1 cellular context compared by ENCODE assay signal in the genomic region with DNA sequence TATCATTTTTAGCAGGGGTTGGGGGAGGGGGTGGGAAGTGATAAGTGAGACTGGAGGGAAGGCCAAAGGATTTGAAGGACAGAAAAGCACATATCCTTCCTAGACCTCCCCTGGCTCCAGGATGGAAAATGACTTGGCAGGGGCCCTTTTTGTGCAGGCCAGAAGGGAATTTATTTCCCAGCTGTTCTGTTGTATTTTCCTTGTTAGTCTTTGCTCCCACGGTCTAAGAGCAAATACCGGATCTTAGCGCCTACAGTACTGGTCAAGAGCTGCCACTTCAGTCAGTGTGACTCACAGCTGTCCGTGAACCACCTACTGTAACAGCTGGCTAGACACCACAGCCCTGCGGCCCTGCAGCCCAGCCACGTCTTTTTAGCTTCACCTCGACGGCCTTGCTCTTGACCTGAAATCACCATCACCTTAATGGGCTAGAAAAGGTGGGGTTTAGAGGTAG.
TF ChIP-seq lines count a peak whose summit lies in the region.

No MANE protein-coding gene starts in this region.

TF ChIP-seq in HepG2, 621 proteins besides CTCF, POLR2A, EP300 and RAD21 (continued from another document and continues in another):
- TF ChIP-seq, protein P1, sequence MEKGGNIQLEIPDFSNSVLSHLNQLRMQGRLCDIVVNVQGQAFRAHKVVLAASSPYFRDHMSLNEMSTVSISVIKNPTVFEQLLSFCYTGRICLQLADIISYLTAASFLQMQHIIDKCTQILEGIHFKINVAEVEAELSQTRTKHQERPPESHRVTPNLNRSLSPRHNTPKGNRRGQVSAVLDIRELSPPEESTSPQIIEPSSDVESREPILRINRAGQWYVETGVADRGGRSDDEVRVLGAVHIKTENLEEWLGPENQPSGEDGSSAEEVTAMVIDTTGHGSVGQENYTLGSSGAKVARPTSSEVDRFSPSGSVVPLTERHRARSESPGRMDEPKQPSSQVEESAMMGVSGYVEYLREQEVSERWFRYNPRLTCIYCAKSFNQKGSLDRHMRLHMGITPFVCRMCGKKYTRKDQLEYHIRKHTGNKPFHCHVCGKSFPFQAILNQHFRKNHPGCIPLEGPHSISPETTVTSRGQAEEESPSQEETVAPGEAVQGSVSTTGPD (CRISPR knock-in tag; IDR thresholded peaks at IDR 0.05): no peak
- TF ChIP-seq ADNP (CRISPR knock-in tag; IDR thresholded peaks at IDR 0.05) (no peak), ZNF788 (CRISPR knock-in tag; IDR thresholded peaks at IDR 0.05; ENCODE audit: borderline replicate concordance) (peak; percentile 46; the same call in 1 of the 2 replicates), ZFP37 (CRISPR knock-in tag; IDR thresholded peaks at IDR 0.05; ENCODE audit: borderline replicate concordance) (peak; percentile 66; the same call in 1 of the 2 replicates), ZSCAN20 (CRISPR knock-in tag; IDR thresholded peaks at IDR 0.05; ENCODE audit: borderline replicate concordance) (no peak), NR2F1 (CRISPR knock-in tag; IDR thresholded peaks at IDR 0.05) (no peak), CREB1 (IDR thresholded peaks at IDR 0.05) (no peak), CREB1 (CRISPR knock-in tag; IDR thresholded peaks at IDR 0.05) (peak; percentile 57), PCBP1 (IDR thresholded peaks at IDR 0.05; ENCODE audit: borderline replicate concordance, low read depth, low read length) (no peak), NFE2L1 (CRISPR knock-in tag; IDR thresholded peaks at IDR 0.05; ENCODE audit: borderline replicate concordance) (no peak), TCF12 (IDR thresholded peaks at IDR 0.05) (no peak), TCF12 (CRISPR knock-in tag; IDR thresholded peaks at IDR 0.05) (0 out of 2 replicates have a peak, but pooled peaks have one; percentile 34), ZNF547 (CRISPR knock-in tag; IDR thresholded peaks at IDR 0.05) (no peak), ZNF615 (CRISPR knock-in tag; IDR thresholded peaks at IDR 0.05; ENCODE audit: borderline replicate concordance) (no peak), IRF2 (CRISPR knock-in tag; IDR thresholded peaks at IDR 0.05) (peak; percentile 71), SAP130 (CRISPR knock-in tag; IDR thresholded peaks at IDR 0.05; ENCODE audit: low read depth) (peak; percentile 89), HOXD1 (CRISPR knock-in tag; IDR thresholded peaks at IDR 0.05) (no peak), ZBTB7B (CRISPR knock-in tag; IDR thresholded peaks at IDR 0.05) (no peak), ASH2L (IDR thresholded peaks at IDR 0.05; ENCODE audit: insufficient read length, low read depth, low read length) (no peak), TCF7 (IDR thresholded peaks at IDR 0.05; ENCODE audit: low read depth) (no peak), SAFB2 (CRISPR knock-in tag; IDR thresholded peaks at IDR 0.05; ENCODE audit: borderline replicate concordance, low read depth) (no peak), TBX3 (IDR thresholded peaks at IDR 0.05; ENCODE audit: borderline replicate concordance) (peak; percentile 70; the same call in 1 of the 2 replicates), NRL (CRISPR knock-in tag; IDR thresholded peaks at IDR 0.05; ENCODE audit: borderline replicate concordance) (no peak), ZBTB38 (CRISPR knock-in tag; IDR thresholded peaks at IDR 0.05) (peak; percentile 86), IKZF4 (CRISPR knock-in tag; IDR thresholded peaks at IDR 0.05; ENCODE audit: borderline replicate concordance, low read depth, not compliant biosample characterization) (no peak), ZNF605 (CRISPR knock-in tag; IDR thresholded peaks at IDR 0.05) (peak; percentile 63; the same call in 1 of the 2 replicates), KLF12 (CRISPR knock-in tag; IDR thresholded peaks at IDR 0.05; ENCODE audit: borderline replicate concordance) (peak; percentile 30; the same call in 1 of the 2 replicates), ELF1 (CRISPR knock-in tag; IDR thresholded peaks at IDR 0.05) (no peak), ZNF883 (CRISPR knock-in tag; IDR thresholded peaks at IDR 0.05; ENCODE audit: not compliant biosample characterization) (no peak), CBX5 (CRISPR knock-in tag; IDR thresholded peaks at IDR 0.05; ENCODE audit: borderline replicate concordance) (peak; percentile 64; the same call in 1 of the 2 replicates), HMG20B (CRISPR knock-in tag; conservative IDR thresholded peaks at IDR 0.05) (no peak), TP53 (CRISPR knock-in tag; conservative IDR thresholded peaks at IDR 0.05) (no peak), NONO (IDR thresholded peaks at IDR 0.05) (no peak), NONO (CRISPR knock-in tag; conservative IDR thresholded peaks at IDR 0.05) (no peak), MYC (CRISPR knock-in tag; IDR thresholded peaks at IDR 0.05; ENCODE audit: borderline replicate concordance) (no peak; the same call in 1 of the 2 replicates)
- TF ChIP-seq, protein P2, sequence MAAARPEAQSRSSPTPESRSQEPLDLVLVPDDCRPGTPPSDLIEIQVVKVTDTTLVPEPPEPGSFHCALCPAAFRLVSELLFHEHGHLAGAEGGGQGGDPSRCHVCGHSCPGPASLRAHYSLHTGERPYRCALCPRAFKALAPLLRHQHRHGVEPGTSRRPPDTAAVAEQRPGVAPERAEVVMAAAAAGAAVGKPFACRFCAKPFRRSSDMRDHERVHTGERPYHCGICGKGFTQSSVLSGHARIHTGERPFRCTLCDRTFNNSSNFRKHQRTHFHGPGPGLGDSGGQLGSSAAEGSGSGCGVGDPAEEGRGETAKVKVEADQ (CRISPR knock-in tag; IDR thresholded peaks at IDR 0.05; ENCODE audit: borderline replicate concordance): 0 out of 2 replicates have a peak, but pooled peaks have one; percentile 59
- TF ChIP-seq, protein P3, sequence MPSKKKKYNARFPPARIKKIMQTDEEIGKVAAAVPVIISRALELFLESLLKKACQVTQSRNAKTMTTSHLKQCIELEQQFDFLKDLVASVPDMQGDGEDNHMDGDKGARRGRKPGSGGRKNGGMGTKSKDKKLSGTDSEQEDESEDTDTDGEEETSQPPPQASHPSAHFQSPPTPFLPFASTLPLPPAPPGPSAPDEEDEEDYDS (CRISPR knock-in tag; IDR thresholded peaks at IDR 0.05): peak; percentile 60
- TF ChIP-seq, protein P4, sequence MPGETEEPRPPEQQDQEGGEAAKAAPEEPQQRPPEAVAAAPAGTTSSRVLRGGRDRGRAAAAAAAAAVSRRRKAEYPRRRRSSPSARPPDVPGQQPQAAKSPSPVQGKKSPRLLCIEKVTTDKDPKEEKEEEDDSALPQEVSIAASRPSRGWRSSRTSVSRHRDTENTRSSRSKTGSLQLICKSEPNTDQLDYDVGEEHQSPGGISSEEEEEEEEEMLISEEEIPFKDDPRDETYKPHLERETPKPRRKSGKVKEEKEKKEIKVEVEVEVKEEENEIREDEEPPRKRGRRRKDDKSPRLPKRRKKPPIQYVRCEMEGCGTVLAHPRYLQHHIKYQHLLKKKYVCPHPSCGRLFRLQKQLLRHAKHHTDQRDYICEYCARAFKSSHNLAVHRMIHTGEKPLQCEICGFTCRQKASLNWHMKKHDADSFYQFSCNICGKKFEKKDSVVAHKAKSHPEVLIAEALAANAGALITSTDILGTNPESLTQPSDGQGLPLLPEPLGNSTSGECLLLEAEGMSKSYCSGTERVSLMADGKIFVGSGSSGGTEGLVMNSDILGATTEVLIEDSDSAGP (CRISPR knock-in tag; IDR thresholded peaks at IDR 0.05; ENCODE audit: borderline replicate concordance): peak; percentile 35; the same call in 1 of the 2 replicates
- TF ChIP-seq, protein P5, sequence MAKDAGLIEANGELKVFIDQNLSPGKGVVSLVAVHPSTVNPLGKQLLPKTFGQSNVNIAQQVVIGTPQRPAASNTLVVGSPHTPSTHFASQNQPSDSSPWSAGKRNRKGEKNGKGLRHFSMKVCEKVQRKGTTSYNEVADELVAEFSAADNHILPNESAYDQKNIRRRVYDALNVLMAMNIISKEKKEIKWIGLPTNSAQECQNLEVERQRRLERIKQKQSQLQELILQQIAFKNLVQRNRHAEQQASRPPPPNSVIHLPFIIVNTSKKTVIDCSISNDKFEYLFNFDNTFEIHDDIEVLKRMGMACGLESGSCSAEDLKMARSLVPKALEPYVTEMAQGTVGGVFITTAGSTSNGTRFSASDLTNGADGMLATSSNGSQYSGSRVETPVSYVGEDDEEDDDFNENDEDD (CRISPR knock-in tag; IDR thresholded peaks at IDR 0.05; ENCODE audit: borderline replicate concordance): peak; percentile 65; the same call in 1 of the 2 replicates
- TF ChIP-seq, protein P6, sequence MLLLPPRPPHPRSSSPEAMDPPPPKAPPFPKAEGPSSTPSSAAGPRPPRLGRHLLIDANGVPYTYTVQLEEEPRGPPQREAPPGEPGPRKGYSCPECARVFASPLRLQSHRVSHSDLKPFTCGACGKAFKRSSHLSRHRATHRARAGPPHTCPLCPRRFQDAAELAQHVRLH (CRISPR knock-in tag; IDR thresholded peaks at IDR 0.05; ENCODE audit: borderline replicate concordance, low read depth): peak; percentile 37; the same call in 1 of the 2 replicates
- TF ChIP-seq, protein P7, sequence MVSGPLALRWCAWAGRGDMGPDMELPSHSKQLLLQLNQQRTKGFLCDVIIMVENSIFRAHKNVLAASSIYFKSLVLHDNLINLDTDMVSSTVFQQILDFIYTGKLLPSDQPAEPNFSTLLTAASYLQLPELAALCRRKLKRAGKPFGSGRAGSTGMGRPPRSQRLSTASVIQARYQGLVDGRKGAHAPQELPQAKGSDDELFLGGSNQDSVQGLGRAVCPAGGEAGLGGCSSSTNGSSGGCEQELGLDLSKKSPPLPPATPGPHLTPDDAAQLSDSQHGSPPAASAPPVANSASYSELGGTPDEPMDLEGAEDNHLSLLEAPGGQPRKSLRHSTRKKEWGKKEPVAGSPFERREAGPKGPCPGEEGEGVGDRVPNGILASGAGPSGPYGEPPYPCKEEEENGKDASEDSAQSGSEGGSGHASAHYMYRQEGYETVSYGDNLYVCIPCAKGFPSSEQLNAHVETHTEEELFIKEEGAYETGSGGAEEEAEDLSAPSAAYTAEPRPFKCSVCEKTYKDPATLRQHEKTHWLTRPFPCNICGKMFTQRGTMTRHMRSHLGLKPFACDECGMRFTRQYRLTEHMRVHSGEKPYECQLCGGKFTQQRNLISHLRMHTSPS (CRISPR knock-in tag; IDR thresholded peaks at IDR 0.05; ENCODE audit: low read depth): peak; percentile 31; the same call in 1 of the 2 replicates
- TF ChIP-seq, protein P8, sequence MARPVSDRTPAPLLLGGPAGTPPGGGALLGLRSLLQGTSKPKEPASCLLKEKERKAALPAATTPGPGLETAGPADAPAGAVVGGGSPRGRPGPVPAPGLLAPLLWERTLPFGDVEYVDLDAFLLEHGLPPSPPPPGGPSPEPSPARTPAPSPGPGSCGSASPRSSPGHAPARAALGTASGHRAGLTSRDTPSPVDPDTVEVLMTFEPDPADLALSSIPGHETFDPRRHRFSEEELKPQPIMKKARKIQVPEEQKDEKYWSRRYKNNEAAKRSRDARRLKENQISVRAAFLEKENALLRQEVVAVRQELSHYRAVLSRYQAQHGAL (CRISPR knock-in tag; IDR thresholded peaks at IDR 0.05; ENCODE audit: not compliant biosample characterization): no peak
- TF ChIP-seq, protein P9, sequence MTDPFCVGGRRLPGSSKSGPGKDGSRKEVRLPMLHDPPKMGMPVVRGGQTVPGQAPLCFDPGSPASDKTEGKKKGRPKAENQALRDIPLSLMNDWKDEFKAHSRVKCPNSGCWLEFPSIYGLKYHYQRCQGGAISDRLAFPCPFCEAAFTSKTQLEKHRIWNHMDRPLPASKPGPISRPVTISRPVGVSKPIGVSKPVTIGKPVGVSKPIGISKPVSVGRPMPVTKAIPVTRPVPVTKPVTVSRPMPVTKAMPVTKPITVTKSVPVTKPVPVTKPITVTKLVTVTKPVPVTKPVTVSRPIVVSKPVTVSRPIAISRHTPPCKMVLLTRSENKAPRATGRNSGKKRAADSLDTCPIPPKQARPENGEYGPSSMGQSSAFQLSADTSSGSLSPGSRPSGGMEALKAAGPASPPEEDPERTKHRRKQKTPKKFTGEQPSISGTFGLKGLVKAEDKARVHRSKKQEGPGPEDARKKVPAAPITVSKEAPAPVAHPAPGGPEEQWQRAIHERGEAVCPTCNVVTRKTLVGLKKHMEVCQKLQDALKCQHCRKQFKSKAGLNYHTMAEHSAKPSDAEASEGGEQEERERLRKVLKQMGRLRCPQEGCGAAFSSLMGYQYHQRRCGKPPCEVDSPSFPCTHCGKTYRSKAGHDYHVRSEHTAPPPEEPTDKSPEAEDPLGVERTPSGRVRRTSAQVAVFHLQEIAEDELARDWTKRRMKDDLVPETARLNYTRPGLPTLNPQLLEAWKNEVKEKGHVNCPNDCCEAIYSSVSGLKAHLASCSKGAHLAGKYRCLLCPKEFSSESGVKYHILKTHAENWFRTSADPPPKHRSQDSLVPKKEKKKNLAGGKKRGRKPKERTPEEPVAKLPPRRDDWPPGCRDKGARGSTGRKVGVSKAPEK (CRISPR knock-in tag; IDR thresholded peaks at IDR 0.05; ENCODE audit: borderline replicate concordance): no peak; the same call in 1 of the 2 replicates
- TF ChIP-seq, protein P10, sequence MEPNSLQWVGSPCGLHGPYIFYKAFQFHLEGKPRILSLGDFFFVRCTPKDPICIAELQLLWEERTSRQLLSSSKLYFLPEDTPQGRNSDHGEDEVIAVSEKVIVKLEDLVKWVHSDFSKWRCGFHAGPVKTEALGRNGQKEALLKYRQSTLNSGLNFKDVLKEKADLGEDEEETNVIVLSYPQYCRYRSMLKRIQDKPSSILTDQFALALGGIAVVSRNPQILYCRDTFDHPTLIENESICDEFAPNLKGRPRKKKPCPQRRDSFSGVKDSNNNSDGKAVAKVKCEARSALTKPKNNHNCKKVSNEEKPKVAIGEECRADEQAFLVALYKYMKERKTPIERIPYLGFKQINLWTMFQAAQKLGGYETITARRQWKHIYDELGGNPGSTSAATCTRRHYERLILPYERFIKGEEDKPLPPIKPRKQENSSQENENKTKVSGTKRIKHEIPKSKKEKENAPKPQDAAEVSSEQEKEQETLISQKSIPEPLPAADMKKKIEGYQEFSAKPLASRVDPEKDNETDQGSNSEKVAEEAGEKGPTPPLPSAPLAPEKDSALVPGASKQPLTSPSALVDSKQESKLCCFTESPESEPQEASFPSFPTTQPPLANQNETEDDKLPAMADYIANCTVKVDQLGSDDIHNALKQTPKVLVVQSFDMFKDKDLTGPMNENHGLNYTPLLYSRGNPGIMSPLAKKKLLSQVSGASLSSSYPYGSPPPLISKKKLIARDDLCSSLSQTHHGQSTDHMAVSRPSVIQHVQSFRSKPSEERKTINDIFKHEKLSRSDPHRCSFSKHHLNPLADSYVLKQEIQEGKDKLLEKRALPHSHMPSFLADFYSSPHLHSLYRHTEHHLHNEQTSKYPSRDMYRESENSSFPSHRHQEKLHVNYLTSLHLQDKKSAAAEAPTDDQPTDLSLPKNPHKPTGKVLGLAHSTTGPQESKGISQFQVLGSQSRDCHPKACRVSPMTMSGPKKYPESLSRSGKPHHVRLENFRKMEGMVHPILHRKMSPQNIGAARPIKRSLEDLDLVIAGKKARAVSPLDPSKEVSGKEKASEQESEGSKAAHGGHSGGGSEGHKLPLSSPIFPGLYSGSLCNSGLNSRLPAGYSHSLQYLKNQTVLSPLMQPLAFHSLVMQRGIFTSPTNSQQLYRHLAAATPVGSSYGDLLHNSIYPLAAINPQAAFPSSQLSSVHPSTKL (CRISPR knock-in tag; IDR thresholded peaks at IDR 0.05): peak; percentile 92
